23 cellular contexts compared by ENCODE assay signal in the genomic region with DNA sequence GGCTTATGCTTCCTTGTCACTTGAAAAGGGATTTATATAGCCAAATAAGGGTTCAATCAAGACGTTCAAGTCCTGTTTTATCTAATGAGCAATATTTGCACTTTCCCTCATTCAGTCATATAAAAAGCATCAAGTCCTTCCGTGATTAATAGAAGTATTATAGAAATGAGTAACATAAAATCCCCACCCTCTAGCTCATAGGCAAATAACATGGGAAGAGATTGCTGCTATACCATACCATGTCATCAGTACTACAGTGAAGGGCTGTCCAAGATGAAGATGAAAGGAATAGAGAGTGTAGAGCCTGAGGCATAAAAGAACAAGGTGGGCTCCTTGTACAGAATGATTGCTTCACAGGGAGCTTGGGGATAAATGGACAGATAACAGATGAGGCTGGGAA. TPM values are rescaled to one million over a fixed set of nuclear protein-coding genes. Genes with fewer than 3 reads are reported as not detected.
"Had no signal": no experiment of that assay in that cellular context is flagged by ENCODE, and none has a peak within 500 bp of the region (broad histone marks: within the 10 kb centered on the region; RNA-seq: fewer than 3 reads in every experiment).

No MANE protein-coding gene starts in this region.

- H3K27me3 ChIP-seq: adrenal gland, MG63 had no signal

- H2AFZ ChIP-seq: PC-9 had no signal

- H3K9me3 ChIP-seq: adrenal gland had no signal

- DNase-seq: activated CD4-positive, alpha-beta T cell treated with anti-CD3 and anti-CD28 coated beads for 48 hours; activated CD4-positive, alpha-beta T cell treated with anti-CD3 and anti-CD28 coated beads, Interleukin-2, amount 50 U/mL, for 48 hours; activated CD8-positive, alpha-beta memory T cell treated with anti-CD3 and anti-CD28 coated beads, Interleukin-2, amount 10 ng/mL, durations not matched to agents 7 days and 5 days; activated gamma-delta T cell treated with Interleukin-2 at 50 U/mL for 16 hours; activated naive CD4-positive, alpha-beta T cell treated with anti-CD3 and anti-CD28 coated beads, Interleukin-2, amount 50 U/mL, for 16 hours; activated naive CD8-positive, alpha-beta T cell treated with anti-CD3 and anti-CD28 coated beads, Interleukin-2, amount 10 ng/mL, durations not matched to agents 7 days and 5 days; activated T-cell treated with anti-CD3 and anti-CD28 coated beads, Interleukin-2, amount 50 U/mL, for 4 hours; adrenal gland; anterior cingulate cortex; cerebellar nuclear complex; MG63; MV-4-11; NCI-H1105; NCI-H1436 treated with DMSO at 0.1 percent for 48 hours; NCI-H187; NCI-H2081; NCI-H510A treated with DMSO at 0.1 percent for 48 hours; NCI-H69; PC-9; SHP77 treated with DMSO at 0.1 percent for 48 hours had no signal

- H3K36me3 Mint-ChIP-seq: activated CD8-positive, alpha-beta memory T cell treated with anti-CD3 and anti-CD28 coated beads, Interleukin-2, amount 10 ng/mL, durations not matched to agents 7 days and 5 days; activated naive CD8-positive, alpha-beta T cell treated with anti-CD3 and anti-CD28 coated beads, Interleukin-2, amount 10 ng/mL, durations not matched to agents 7 days and 5 days had no signal

- H3K27ac ChIP-seq: adrenal gland, PC-9 had no signal

- ATAC-seq: activated CD4-positive, CD25-positive, alpha-beta regulatory T cell treated with anti-CD3 and anti-CD28 coated beads, Interleukin-2, amount 50 U/mL, for 24 hours; activated CD8-positive, alpha-beta memory T cell treated with anti-CD3 and anti-CD28 coated beads, Interleukin-2, amount 10 ng/mL, durations not matched to agents 7 days and 5 days; activated T-cell treated with anti-CD3 and anti-CD28 coated beads, Interleukin-2, amount 50 U/mL, for 4 hours had no signal

- H3K4me3 ChIP-seq: adrenal gland, MG63, PC-9 had no signal

- H3K27ac Mint-ChIP-seq: activated CD8-positive, alpha-beta memory T cell treated with anti-CD3 and anti-CD28 coated beads, Interleukin-2, amount 10 ng/mL, durations not matched to agents 7 days and 5 days; activated naive CD8-positive, alpha-beta T cell treated with anti-CD3 and anti-CD28 coated beads, Interleukin-2, amount 10 ng/mL, durations not matched to agents 7 days and 5 days; activated T-helper 2 cell treated with anti-CD3 and anti-CD28 coated beads, Interferon-gamma antibody, Interleukin-2, Interleukin-4, amounts not matched to agents 10 μg/mL and 5 μg/mL and 100 μg/mL, durations not matched to agents 14 hours and 24 hours and 36 hours; T-helper 1 cell treated with Interleukin-12 subunit alpha and Interleukin-12 subunit beta and Interleukin-4 antibody, amounts not matched to agents 30 μg/mL and 1 μg/mL, for 36 hours had no signal

- H3K4me1 ChIP-seq: adrenal gland had no signal

- H3K4me3 Mint-ChIP-seq: activated CD8-positive, alpha-beta memory T cell treated with anti-CD3 and anti-CD28 coated beads, Interleukin-2, amount 10 ng/mL, durations not matched to agents 7 days and 5 days; activated naive CD8-positive, alpha-beta T cell treated with anti-CD3 and anti-CD28 coated beads, Interleukin-2, amount 10 ng/mL, durations not matched to agents 7 days and 5 days; activated T-cell treated with anti-CD3 and anti-CD28 coated beads, Interleukin-2, amount 50 U/mL, for 4 hours; T-helper 1 cell treated with Interleukin-12 subunit alpha and Interleukin-12 subunit beta and Interleukin-4 antibody, amounts not matched to agents 30 μg/mL and 1 μg/mL, for 36 hours had no signal

- H3K4me1 Mint-ChIP-seq: activated CD8-positive, alpha-beta memory T cell treated with anti-CD3 and anti-CD28 coated beads, Interleukin-2, amount 10 ng/mL, durations not matched to agents 7 days and 5 days; activated naive CD8-positive, alpha-beta T cell treated with anti-CD3 and anti-CD28 coated beads, Interleukin-2, amount 10 ng/mL, durations not matched to agents 7 days and 5 days had no signal

- H3K9me3 Mint-ChIP-seq: activated T-helper 2 cell treated with anti-CD3 and anti-CD28 coated beads, Interferon-gamma antibody, Interleukin-2, Interleukin-4, amounts not matched to agents 10 μg/mL and 5 μg/mL and 100 μg/mL, durations not matched to agents 14 hours and 24 hours and 36 hours had no signal

- H3K27me3 Mint-ChIP-seq: activated CD8-positive, alpha-beta memory T cell treated with anti-CD3 and anti-CD28 coated beads, Interleukin-2, amount 10 ng/mL, durations not matched to agents 7 days and 5 days had no signal

- H3K36me3 ChIP-seq: adrenal gland, MG63 had no signal

- H3K4me2 ChIP-seq: PC-9 had no signal

RNA-seq across cellular contexts. Expression of a gene that starts 20.4 kb away (rescaled TPM):
- total RNA-seq: activated CD8-positive, alpha-beta memory T cell treated with anti-CD3 and anti-CD28 coated beads, Interleukin-2, amount 10 ng/mL, durations not matched to agents 7 days and 5 days; activated naive CD8-positive, alpha-beta T cell treated with anti-CD3 and anti-CD28 coated beads, Interleukin-2, amount 10 ng/mL, durations not matched to agents 7 days and 5 days; activated T-helper 2 cell treated with anti-CD3 and anti-CD28 coated beads, Interferon-gamma antibody, Interleukin-2, Interleukin-4, amounts not matched to agents 10 μg/mL and 5 μg/mL and 100 μg/mL, durations not matched to agents 14 hours and 24 hours and 36 hours had no signal
